Comparison of ENCODE assay signal across 8 cellular contexts in genomic region chr2:160207804-160208661, GRCh38. TPM values are rescaled to one million over a fixed set of nuclear protein-coding genes. Genes with fewer than 3 reads are reported as not detected.
DNase-seq lines count a peak whose midpoint lies in the region; ATAC-seq, FAIRE-seq and TF ChIP-seq lines count a peak whose summit lies in the region.

No MANE protein-coding gene starts in this region.

- no peaks in the 10 kb centered on the region for H3K36me3 ChIP-seq in keratinocyte (ENCODE audit: control insufficient read depth in 2 of 2, extremely low read depth in 1 of 2, insufficient read depth in 2 of 2, low read length in 2 of 2)
- H3K36me3 ChIP-seq in CD8-positive, alpha-beta memory T cell (ENCODE audit: insufficient read depth, low read length) = no peaks in the 10 kb centered on the region

- peak; percentile 61 for FAIRE-seq in keratinocyte (lab: Jason Lieb, UNC)

- peak overlapping the region; percentile 91 for H3K27ac ChIP-seq in keratinocyte (ENCODE audit: control insufficient read depth, insufficient read depth, low read length)
- no peak overlapping the region for H3K27ac ChIP-seq in CD8-positive, alpha-beta memory T cell (ENCODE audit: low read depth, low read length)

- no peak overlapping the region for H2AFZ ChIP-seq in keratinocyte (ENCODE audit: control insufficient read depth, low read length)

- peaks cover 34% of the 10 kb centered on the region for H3K4me1 Mint-ChIP-seq in brain
- peaks cover 39% of the 10 kb centered on the region for H3K4me1 Mint-ChIP-seq in stimulated activated memory B cell treated with anti-CD40 and anti-IgM and Interleukin-4, amounts not matched to agents 10 μg/mL and 1 μg/mL and 100 μg/mL, for 72 hours
- H3K4me1 Mint-ChIP-seq in CD8-positive, alpha-beta memory T cell = peaks cover 10 to 18% (median 13%) of the 10 kb centered on the region in 3 donors

- no peaks in the 10 kb centered on the region for H3K27me3 ChIP-seq in keratinocyte (ENCODE audit: control insufficient read depth, extremely low read depth, insufficient read depth, low read length)
- no peaks in the 10 kb centered on the region for H3K27me3 ChIP-seq in CD8-positive, alpha-beta memory T cell (ENCODE audit: insufficient read depth, low read length, poor library complexity, severe bottlenecking)

- H3K36me3 Mint-ChIP-seq in brain = peaks cover 5% of the 10 kb centered on the region
- H3K36me3 Mint-ChIP-seq in stimulated activated memory B cell treated with anti-CD40 and anti-IgM and Interleukin-4, amounts not matched to agents 10 μg/mL and 1 μg/mL and 100 μg/mL, for 72 hours = no peaks in the 10 kb centered on the region
- H3K36me3 Mint-ChIP-seq in CD8-positive, alpha-beta memory T cell = no peaks in the 10 kb centered on the region

- peak overlapping the region in 4 of 5 experiments; percentile 22 to 96 (median 90) for H3K27ac Mint-ChIP-seq in brain
- H3K27ac Mint-ChIP-seq in stimulated activated memory B cell treated with anti-CD40 and anti-IgM and Interleukin-4, amounts not matched to agents 10 μg/mL and 1 μg/mL and 100 μg/mL, for 72 hours = peak overlapping the region; percentile 23
- peak overlapping the region in 4 of 8 donors; percentile 8 to 39 (median 13) for H3K27ac Mint-ChIP-seq in CD8-positive, alpha-beta memory T cell

- in situ Hi-C loops in G401 (cut with HindIII; ENCODE audit: low sequenced_read_pairs) = no loop called here

- H3K79me2 ChIP-seq in keratinocyte (ENCODE audit: control insufficient read depth, insufficient read depth, low read length) = no peaks in the 10 kb centered on the region

- dilution Hi-C loops in keratinocyte (cut with MboI; ENCODE audit: extremely low pct_ligation_motif_present, low sequenced_read_pairs) = no loop called here

- no peaks in the 10 kb centered on the region for H4K20me1 ChIP-seq in keratinocyte (ENCODE audit: control insufficient read depth, extremely low read depth, insufficient read depth, low read length)

- peak; percentile 28 for DNase-seq in G401 (ENCODE audit: low spot score)
- peak; percentile 90 for DNase-seq in HS-27A (ENCODE audit: low read depth)
- peak; percentile 75 for DNase-seq in keratinocyte (ENCODE audit: low read depth, low spot score)
- DNase-seq in SIG-M5 (lab: John Stamatoyannopoulos, UW) = no peak
- DNase-seq in stimulated activated naive CD4-positive, alpha-beta T cell (lab: John Stamatoyannopoulos, UW) = no peak
- no peak for DNase-seq in CD8-positive, alpha-beta memory T cell

- no peaks in the 10 kb centered on the region for H3K9me1 ChIP-seq in keratinocyte (ENCODE audit: control insufficient read depth, extremely low read depth, insufficient read depth, low read length)

- H3K4me2 ChIP-seq in keratinocyte (ENCODE audit: control insufficient read depth, extremely low read depth, insufficient read depth, low read depth, low read length) = peak overlapping the region; percentile 57

- peak; percentile 62 for ATAC-seq in stimulated activated memory B cell treated with anti-CD40 and anti-IgM and Interleukin-4, amounts not matched to agents 10 μg/mL and 1 μg/mL and 100 μg/mL, for 72 hours

- H3K4me3 Mint-ChIP-seq in brain = peak overlapping the region in 1 of 5 experiments; percentile 4
- H3K4me3 Mint-ChIP-seq in stimulated activated memory B cell treated with anti-CD40 and anti-IgM and Interleukin-4, amounts not matched to agents 10 μg/mL and 1 μg/mL and 100 μg/mL, for 72 hours = no peak overlapping the region
- no peak overlapping the region for H3K4me3 Mint-ChIP-seq in CD8-positive, alpha-beta memory T cell

- peak overlapping the region in 1 of 3 experiments; percentile 5 for H3K4me3 ChIP-seq in keratinocyte (ENCODE audit: control insufficient read depth in 2 of 3, extremely low read depth in 1 of 3, insufficient read depth in 2 of 3, low read depth in 1 of 3, low read length in 3 of 3)
- H3K4me3 ChIP-seq in CD8-positive, alpha-beta memory T cell (ENCODE audit: low read length) = no peak overlapping the region

- peaks cover 0 to 12% (median 9%) of the 10 kb centered on the region in 5 experiments for H3K9me3 Mint-ChIP-seq in brain
- H3K9me3 Mint-ChIP-seq in stimulated activated memory B cell treated with anti-CD40 and anti-IgM and Interleukin-4, amounts not matched to agents 10 μg/mL and 1 μg/mL and 100 μg/mL, for 72 hours = no peaks in the 10 kb centered on the region
- no peaks in the 10 kb centered on the region for H3K9me3 Mint-ChIP-seq in CD8-positive, alpha-beta memory T cell

- CTCF ChIA-PET in CD8-positive, alpha-beta memory T cell (lab: Charles Lee) = interaction anchor here (0.9 kb wide), 2 partner anchors 17 to 98 kb away, joined by 3 read pairs; no protein-coding TSS in a partner anchor

- peaks cover 3% of the 10 kb centered on the region for H3K9me3 ChIP-seq in keratinocyte (ENCODE audit: control insufficient read depth, low read depth, low read length)
- no peaks in the 10 kb centered on the region for H3K9me3 ChIP-seq in CD8-positive, alpha-beta memory T cell (ENCODE audit: low read length)

- TF ChIP-seq CTCF in brain (conservative IDR thresholded peaks at IDR 0.05) = no peak
- TF ChIP-seq CTCF in keratinocyte (optimal IDR thresholded peaks at IDR 0.05 in 1 of 3, IDR thresholded peaks at IDR 0.05 in 1 of 3, conservative IDR thresholded peaks at IDR 0.05 in 1 of 3; ENCODE audit: extremely low read depth in 1 of 3, insufficient read depth in 2 of 3, low read length in 3 of 3) = no peak

- H3K4me1 ChIP-seq in keratinocyte (ENCODE audit: control insufficient read depth, extremely low read depth, insufficient read depth, low read length) = peaks cover 64% of the 10 kb centered on the region
- H3K4me1 ChIP-seq in CD8-positive, alpha-beta memory T cell (ENCODE audit: insufficient read depth, low read length) = no peaks in the 10 kb centered on the region

- POLR2A ChIA-PET in CD8-positive, alpha-beta memory T cell (lab: Charles Lee) = interaction anchor here (0.6 kb wide), 1 partner anchor 56 kb away, joined by 3 read pairs; no protein-coding TSS in a partner anchor

- H3K9ac ChIP-seq in keratinocyte (ENCODE audit: control insufficient read depth, extremely low read depth, insufficient read depth, low read length) = peak overlapping the region; percentile 63

- H3K27me3 Mint-ChIP-seq in brain = peaks cover 6% of the 10 kb centered on the region
- no peaks in the 10 kb centered on the region for H3K27me3 Mint-ChIP-seq in stimulated activated memory B cell treated with anti-CD40 and anti-IgM and Interleukin-4, amounts not matched to agents 10 μg/mL and 1 μg/mL and 100 μg/mL, for 72 hours
- H3K27me3 Mint-ChIP-seq in CD8-positive, alpha-beta memory T cell = no peaks in the 10 kb centered on the region

RNA-seq across cellular contexts. Expression of gene ITGB6, which starts 8.0 kb away (rescaled TPM):
- not detected in 2 replicates for total RNA-seq in G401 (2014; rRNA removed; shearing (Covaris generic))
- polyA plus RNA-seq in brain (ENCODE audit: insufficient read depth, low read depth, low replicate concordance) (not detected), keratinocyte (174 to 197 TPM (median 183 TPM) in 3 replicates)
- 7.3 TPM for polyA plus RNA-seq in keratinocyte (2011; ENCODE audit: low read depth)
- polyA plus RNA-seq in keratinocyte (2011; cell fraction: cytosol; rRNA removed) = 39.0 and 68.3 TPM in 2 replicates
- polyA plus RNA-seq in keratinocyte (2011; cell fraction: nucleus; rRNA removed) = 324 and 400 TPM in 2 replicates
- 15.1 and 117 TPM in 2 replicates for polyA plus RNA-seq in keratinocyte (2012; ENCODE audit: low replicate concordance)
- polyA minus RNA-seq in keratinocyte = 102 to 255 TPM (median 248 TPM) in 3 replicates
- 108 TPM for polyA minus RNA-seq in keratinocyte (2011; cell fraction: cytosol; rRNA and poly(A)+ RNA removed)
- polyA minus RNA-seq in keratinocyte (2011; cell fraction: nucleus; rRNA and poly(A)+ RNA removed) = 418 and 705 TPM in 2 replicates
- not detected for total RNA-seq in CD8-positive, alpha-beta memory T cell
- not detected for polyA plus RNA-seq in CD8-positive, alpha-beta memory T cell

Comparison
In these comparisons a context has a peak if more than half of its experiments do, and no peak if none do; other contexts are left out.
1. DNase-seq: peak in G401 (single experiment), HS-27A (single experiment) and keratinocyte (single experiment); none in SIG-M5 (single experiment), stimulated activated naive CD4-positive, alpha-beta T cell (0 of 6) and CD8-positive, alpha-beta memory T cell (0 of 5).